1 cellular context compared by ENCODE assay signal in the genomic region with DNA sequence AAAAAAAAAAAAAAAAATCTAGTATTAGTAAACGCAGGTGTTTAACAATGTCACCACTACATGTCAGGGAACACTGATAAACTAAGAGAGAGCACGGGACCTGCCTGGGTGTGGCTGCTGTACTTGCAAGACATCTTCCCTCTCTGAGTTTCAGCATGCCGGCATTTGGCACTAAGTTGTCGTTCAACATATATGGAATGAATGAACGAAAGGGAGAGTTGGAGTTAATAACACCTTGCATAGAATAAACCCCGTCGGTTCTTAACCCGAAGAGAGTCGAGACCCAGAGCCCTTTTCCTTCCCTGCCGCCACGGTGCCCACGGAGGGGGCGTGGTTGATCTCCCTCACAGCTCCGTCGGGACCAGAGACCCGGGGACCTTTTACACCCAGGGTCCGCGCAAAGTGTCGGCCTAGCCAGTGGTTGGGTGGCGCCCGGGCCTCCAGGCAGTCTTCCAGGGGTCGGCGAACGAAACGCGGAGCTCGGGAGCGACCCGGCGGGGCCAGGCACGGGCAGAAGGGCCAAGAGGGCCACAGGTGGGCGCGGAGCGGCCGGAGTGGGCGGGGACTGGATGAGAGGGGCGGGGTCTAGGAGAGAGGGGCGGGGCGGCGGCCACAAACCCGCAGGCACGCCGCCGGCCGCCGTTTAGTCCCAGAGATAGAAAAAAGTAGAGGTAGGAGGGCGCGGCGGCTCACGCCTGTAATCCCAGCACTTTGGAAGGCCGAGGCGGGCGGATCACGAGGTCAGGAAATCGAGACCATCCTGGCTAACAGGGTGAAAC.
TF ChIP-seq lines count a peak whose summit lies in the region.

No MANE protein-coding gene starts in this region.

TF ChIP-seq in K562, 482 proteins besides CTCF, POLR2A, EP300 and RAD21 (continued from another document and continues in another):
- no peak for TF ChIP-seq CLOCK (CRISPR knock-in tag; IDR thresholded peaks at IDR 0.05; ENCODE audit: borderline replicate concordance)
- TF ChIP-seq NCOA2 (IDR thresholded peaks at IDR 0.05; ENCODE audit: partially characterized antibody in 2 of 2): no peak
- no peak for TF ChIP-seq BCOR (IDR thresholded peaks at IDR 0.05)
- TF ChIP-seq ZBTB33 (CRISPR knock-in tag; IDR thresholded peaks at IDR 0.05): no peak
- no peak for TF ChIP-seq ZNF174 (CRISPR knock-in tag; IDR thresholded peaks at IDR 0.05)
- TF ChIP-seq POU5F1 (IDR thresholded peaks at IDR 0.05; ENCODE audit: borderline replicate concordance, low read depth, low read length, partially characterized antibody): no peak
- TF ChIP-seq, protein P1, sequence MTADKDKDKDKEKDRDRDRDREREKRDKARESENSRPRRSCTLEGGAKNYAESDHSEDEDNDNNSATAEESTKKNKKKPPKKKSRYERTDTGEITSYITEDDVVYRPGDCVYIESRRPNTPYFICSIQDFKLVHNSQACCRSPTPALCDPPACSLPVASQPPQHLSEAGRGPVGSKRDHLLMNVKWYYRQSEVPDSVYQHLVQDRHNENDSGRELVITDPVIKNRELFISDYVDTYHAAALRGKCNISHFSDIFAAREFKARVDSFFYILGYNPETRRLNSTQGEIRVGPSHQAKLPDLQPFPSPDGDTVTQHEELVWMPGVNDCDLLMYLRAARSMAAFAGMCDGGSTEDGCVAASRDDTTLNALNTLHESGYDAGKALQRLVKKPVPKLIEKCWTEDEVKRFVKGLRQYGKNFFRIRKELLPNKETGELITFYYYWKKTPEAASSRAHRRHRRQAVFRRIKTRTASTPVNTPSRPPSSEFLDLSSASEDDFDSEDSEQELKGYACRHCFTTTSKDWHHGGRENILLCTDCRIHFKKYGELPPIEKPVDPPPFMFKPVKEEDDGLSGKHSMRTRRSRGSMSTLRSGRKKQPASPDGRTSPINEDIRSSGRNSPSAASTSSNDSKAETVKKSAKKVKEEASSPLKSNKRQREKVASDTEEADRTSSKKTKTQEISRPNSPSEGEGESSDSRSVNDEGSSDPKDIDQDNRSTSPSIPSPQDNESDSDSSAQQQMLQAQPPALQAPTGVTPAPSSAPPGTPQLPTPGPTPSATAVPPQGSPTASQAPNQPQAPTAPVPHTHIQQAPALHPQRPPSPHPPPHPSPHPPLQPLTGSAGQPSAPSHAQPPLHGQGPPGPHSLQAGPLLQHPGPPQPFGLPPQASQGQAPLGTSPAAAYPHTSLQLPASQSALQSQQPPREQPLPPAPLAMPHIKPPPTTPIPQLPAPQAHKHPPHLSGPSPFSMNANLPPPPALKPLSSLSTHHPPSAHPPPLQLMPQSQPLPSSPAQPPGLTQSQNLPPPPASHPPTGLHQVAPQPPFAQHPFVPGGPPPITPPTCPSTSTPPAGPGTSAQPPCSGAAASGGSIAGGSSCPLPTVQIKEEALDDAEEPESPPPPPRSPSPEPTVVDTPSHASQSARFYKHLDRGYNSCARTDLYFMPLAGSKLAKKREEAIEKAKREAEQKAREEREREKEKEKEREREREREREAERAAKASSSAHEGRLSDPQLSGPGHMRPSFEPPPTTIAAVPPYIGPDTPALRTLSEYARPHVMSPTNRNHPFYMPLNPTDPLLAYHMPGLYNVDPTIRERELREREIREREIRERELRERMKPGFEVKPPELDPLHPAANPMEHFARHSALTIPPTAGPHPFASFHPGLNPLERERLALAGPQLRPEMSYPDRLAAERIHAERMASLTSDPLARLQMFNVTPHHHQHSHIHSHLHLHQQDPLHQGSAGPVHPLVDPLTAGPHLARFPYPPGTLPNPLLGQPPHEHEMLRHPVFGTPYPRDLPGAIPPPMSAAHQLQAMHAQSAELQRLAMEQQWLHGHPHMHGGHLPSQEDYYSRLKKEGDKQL (CRISPR knock-in tag; IDR thresholded peaks at IDR 0.05; ENCODE audit: borderline replicate concordance): no peak
- TF ChIP-seq EHMT2 (IDR thresholded peaks at IDR 0.05): no peak
- TF ChIP-seq HOXB6 (CRISPR knock-in tag; IDR thresholded peaks at IDR 0.05; ENCODE audit: borderline replicate concordance): no peak
- TF ChIP-seq, protein P2, sequence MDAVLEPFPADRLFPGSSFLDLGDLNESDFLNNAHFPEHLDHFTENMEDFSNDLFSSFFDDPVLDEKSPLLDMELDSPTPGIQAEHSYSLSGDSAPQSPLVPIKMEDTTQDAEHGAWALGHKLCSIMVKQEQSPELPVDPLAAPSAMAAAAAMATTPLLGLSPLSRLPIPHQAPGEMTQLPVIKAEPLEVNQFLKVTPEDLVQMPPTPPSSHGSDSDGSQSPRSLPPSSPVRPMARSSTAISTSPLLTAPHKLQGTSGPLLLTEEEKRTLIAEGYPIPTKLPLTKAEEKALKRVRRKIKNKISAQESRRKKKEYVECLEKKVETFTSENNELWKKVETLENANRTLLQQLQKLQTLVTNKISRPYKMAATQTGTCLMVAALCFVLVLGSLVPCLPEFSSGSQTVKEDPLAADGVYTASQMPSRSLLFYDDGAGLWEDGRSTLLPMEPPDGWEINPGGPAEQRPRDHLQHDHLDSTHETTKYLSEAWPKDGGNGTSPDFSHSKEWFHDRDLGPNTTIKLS (IDR thresholded peaks at IDR 0.05; ENCODE audit: borderline replicate concordance, low read depth): no peak
- peak; percentile 11; the same call in 1 of the 2 replicates for TF ChIP-seq TFAP4 (CRISPR knock-in tag; IDR thresholded peaks at IDR 0.05; ENCODE audit: borderline replicate concordance)
- no peak for TF ChIP-seq RREB1 (CRISPR knock-in tag; IDR thresholded peaks at IDR 0.05)
- TF ChIP-seq NFE2L1 (tag; IDR thresholded peaks at IDR 0.05; ENCODE audit: borderline replicate concordance, low read depth): no peak
- TF ChIP-seq, protein P3, sequence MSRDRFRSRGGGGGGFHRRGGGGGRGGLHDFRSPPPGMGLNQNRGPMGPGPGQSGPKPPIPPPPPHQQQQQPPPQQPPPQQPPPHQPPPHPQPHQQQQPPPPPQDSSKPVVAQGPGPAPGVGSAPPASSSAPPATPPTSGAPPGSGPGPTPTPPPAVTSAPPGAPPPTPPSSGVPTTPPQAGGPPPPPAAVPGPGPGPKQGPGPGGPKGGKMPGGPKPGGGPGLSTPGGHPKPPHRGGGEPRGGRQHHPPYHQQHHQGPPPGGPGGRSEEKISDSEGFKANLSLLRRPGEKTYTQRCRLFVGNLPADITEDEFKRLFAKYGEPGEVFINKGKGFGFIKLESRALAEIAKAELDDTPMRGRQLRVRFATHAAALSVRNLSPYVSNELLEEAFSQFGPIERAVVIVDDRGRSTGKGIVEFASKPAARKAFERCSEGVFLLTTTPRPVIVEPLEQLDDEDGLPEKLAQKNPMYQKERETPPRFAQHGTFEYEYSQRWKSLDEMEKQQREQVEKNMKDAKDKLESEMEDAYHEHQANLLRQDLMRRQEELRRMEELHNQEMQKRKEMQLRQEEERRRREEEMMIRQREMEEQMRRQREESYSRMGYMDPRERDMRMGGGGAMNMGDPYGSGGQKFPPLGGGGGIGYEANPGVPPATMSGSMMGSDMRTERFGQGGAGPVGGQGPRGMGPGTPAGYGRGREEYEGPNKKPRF (IDR thresholded peaks at IDR 0.05; ENCODE audit: low read depth, low read length): no peak
- no peak for TF ChIP-seq HLTF (IDR thresholded peaks at IDR 0.05)
- TF ChIP-seq MEIS2 (IDR thresholded peaks at IDR 0.05; ENCODE audit: partially characterized antibody): no peak
- TF ChIP-seq, protein P4, sequence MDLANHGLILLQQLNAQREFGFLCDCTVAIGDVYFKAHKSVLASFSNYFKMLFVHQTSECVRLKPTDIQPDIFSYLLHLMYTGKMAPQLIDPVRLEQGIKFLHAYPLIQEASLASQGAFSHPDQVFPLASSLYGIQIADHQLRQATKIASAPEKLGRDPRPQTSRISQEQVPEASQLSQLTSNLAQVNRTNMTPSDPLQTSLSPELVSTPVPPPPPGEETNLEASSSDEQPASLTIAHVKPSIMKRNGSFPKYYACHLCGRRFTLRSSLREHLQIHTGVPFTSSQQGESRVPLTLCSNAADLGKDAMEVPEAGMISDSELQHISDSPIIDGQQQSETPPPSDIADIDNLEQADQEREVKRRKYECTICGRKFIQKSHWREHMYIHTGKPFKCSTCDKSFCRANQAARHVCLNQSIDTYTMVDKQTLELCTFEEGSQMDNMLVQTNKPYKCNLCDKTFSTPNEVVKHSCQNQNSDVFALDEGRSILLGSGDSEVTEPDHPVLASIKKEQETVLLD (IDR thresholded peaks at IDR 0.05): no peak
- no peak for TF ChIP-seq MTA3 (IDR thresholded peaks at IDR 0.05; ENCODE audit: borderline replicate concordance)
- TF ChIP-seq ZNF165 (CRISPR knock-in tag; IDR thresholded peaks at IDR 0.05; ENCODE audit: borderline replicate concordance): no peak
- TF ChIP-seq XRCC3 (IDR thresholded peaks at IDR 0.05): no peak
- no peak for TF ChIP-seq SRSF1 (IDR thresholded peaks at IDR 0.05; ENCODE audit: low read depth, low read length)
- no peak for TF ChIP-seq NFE2 (IDR thresholded peaks at IDR 0.05; ENCODE audit: low read depth)
- no peak for TF ChIP-seq TCFL5 (CRISPR knock-in tag; conservative IDR thresholded peaks at IDR 0.05)
- no peak for TF ChIP-seq DIDO1 (tag; IDR thresholded peaks at IDR 0.05; ENCODE audit: low read depth)
- TF ChIP-seq BRF2 (IDR thresholded peaks at IDR 0.05; ENCODE audit: borderline replicate concordance, insufficient read depth, insufficient read length): no peak
- TF ChIP-seq ZNF175 (CRISPR knock-in tag; IDR thresholded peaks at IDR 0.05; ENCODE audit: low read depth): no peak
